ENCODE assay signal across 23 cellular contexts in genomic region chr7:132735476-132735875, GRCh38.
"Had no signal": no experiment of that assay in that cellular context is flagged by ENCODE, and none has a peak within 500 bp of the region (broad histone marks: within the 10 kb centered on the region; RNA-seq: fewer than 3 reads in every experiment).

No MANE protein-coding gene starts in this region.

- H3K4me3 Mint-ChIP-seq: memory B cell, natural killer cell had no signal

- H3K27ac ChIP-seq: coronary artery, esophagus muscularis mucosa, pancreas, right lobe of liver, testis, transverse colon, upper lobe of right lung, uterus had no signal

- H3K4me1 ChIP-seq: pancreas, right lobe of liver, testis, transverse colon, upper lobe of right lung, uterus had no signal

- H3K9me3 ChIP-seq: esophagus muscularis mucosa, pancreas, right lobe of liver, testis, transverse colon, upper lobe of right lung, uterus had no signal

- H3K9me3 Mint-ChIP-seq: memory B cell had no signal

- H3K4me3 ChIP-seq: coronary artery, esophagus muscularis mucosa, lung, pancreas, right lobe of liver, testis, transverse colon, upper lobe of right lung, uterus had no signal

- H3K27me3 ChIP-seq: esophagus muscularis mucosa, pancreas, right lobe of liver, testis, upper lobe of right lung, uterus had no signal

- H3K27ac Mint-ChIP-seq: memory B cell, natural killer cell had no signal

- DNase-seq: dermis blood vessel endothelial cell; effector memory CD4-positive, alpha-beta T cell; foreskin melanocyte; hypothalamus; natural killer cell; occipital lobe; pancreas; right lobe of liver; small intestine; stimulated activated CD4-positive, alpha-beta T cell treated with anti-CD3 and anti-CD28 coated beads, Interleukin-15, amount 100 ng/mL, for 24 hours; stimulated activated CD4-positive, alpha-beta T cell treated with anti-CD3 and anti-CD28 coated beads, Interleukin-2, amount 100 ng/mL, for 48 hours; stimulated activated CD8-positive, alpha-beta memory T cell treated with anti-CD3 and anti-CD28 coated beads, Interleukin-4, amount 100 ng/mL, for 48 hours; stimulated activated naive CD8-positive, alpha-beta T cell treated with anti-CD3 and anti-CD28 coated beads, Interleukin-15, Interleukin-2, amounts not matched to agents 100 U/mL and 50 U/mL, for 24 hours; substantia nigra; testis; transverse colon; upper lobe of right lung; uterus had no signal

- ATAC-seq: left lobe of liver; natural killer cell; pancreas; right lobe of liver; stimulated activated naive CD8-positive, alpha-beta T cell treated with anti-CD3 and anti-CD28 coated beads, Interleukin-15, Interleukin-2, amounts not matched to agents 100 U/mL and 50 U/mL, for 24 hours; upper lobe of right lung had no signal

- H3K36me3 ChIP-seq: esophagus muscularis mucosa, pancreas, right lobe of liver, transverse colon, upper lobe of right lung, uterus had no signal

- H3K36me3 Mint-ChIP-seq: memory B cell, natural killer cell had no signal

- H3K4me1 Mint-ChIP-seq: memory B cell, natural killer cell had no signal
